Comparison of ENCODE assay signal across 8 cellular contexts in genomic region chr18:48541026-48541746, GRCh38. TPM values are rescaled to one million over a fixed set of nuclear protein-coding genes. Genes with fewer than 3 reads are reported as not detected.
DNase-seq lines count a peak whose midpoint lies in the region; ATAC-seq and TF ChIP-seq lines count a peak whose summit lies in the region.

No MANE protein-coding gene starts in this region.

- peak overlapping the region; percentile 72 for H3K4me3 ChIP-seq in HUES64 (ENCODE audit: low read length)
- H3K4me3 ChIP-seq in SK-N-SH (ENCODE audit: low read depth in 2 of 2, low read length in 1 of 2) = peak overlapping the region; percentile 84 to 94
- H3K4me3 ChIP-seq in iPS-11a (ENCODE audit: low read depth, low read length) = peak overlapping the region; percentile 54

- CTCF ChIA-PET in SK-N-SH (lab: Yijun Ruan, JAX) = no interaction called here

- H3K27me3 ChIP-seq in HUES64 (ENCODE audit: insufficient read depth, low read length) (peaks cover 31% of the 10 kb centered on the region), SK-N-SH (ENCODE audit: insufficient read depth) (no peaks in the 10 kb centered on the region)

- peak overlapping the region; percentile 92 to 96 (median 95) for H3K4me3 Mint-ChIP-seq in brain

- DNase-seq in CD1c-positive myeloid dendritic cell (ENCODE audit: extremely low spot score) = peak; percentile 88
- DNase-seq in GM19240 (ENCODE audit: insufficient read length, low spot score) = peak; percentile 25
- DNase-seq in SK-N-SH = peak; percentile 76
- peak; percentile 73 for DNase-seq in putamen (ENCODE audit: low spot score)

- TF ChIP-seq CTCF in SK-N-SH (IDR thresholded peaks at IDR 0.05) = no peak
- no peak for TF ChIP-seq CTCF in brain (conservative IDR thresholded peaks at IDR 0.05)

- H3K27ac Mint-ChIP-seq in brain = peak overlapping the region; percentile 68 to 94 (median 89)

- H3K9me2 ChIP-seq in SK-N-SH = no peaks in the 10 kb centered on the region

- H3K79me2 ChIP-seq in SK-N-SH (ENCODE audit: insufficient read depth) = peaks cover 69% of the 10 kb centered on the region

- H3K9ac ChIP-seq in HUES64 (ENCODE audit: low read depth, low read length) = peak overlapping the region; percentile 53
- H3K9ac ChIP-seq in SK-N-SH = peak overlapping the region; percentile 88

- H3K27me3 Mint-ChIP-seq in brain = peaks cover 13% of the 10 kb centered on the region

- H3K4me1 ChIP-seq in HUES64 (ENCODE audit: insufficient read depth, low read length) (peaks cover 46% of the 10 kb centered on the region), SK-N-SH (ENCODE audit: control insufficient read depth in 1 of 2, insufficient read depth in 2 of 2, low read depth in 1 of 2, low read length in 1 of 2) (peaks cover 38 to 40% of the 10 kb centered on the region in 2 experiments)

- peak overlapping the region; percentile 96 for H3K4me2 ChIP-seq in SK-N-SH

- H4K20me1 ChIP-seq in SK-N-SH (ENCODE audit: insufficient read depth) = peaks cover 40% of the 10 kb centered on the region

- no peaks in the 10 kb centered on the region for H3K36me3 ChIP-seq in HUES64 (ENCODE audit: insufficient read depth, low read length)
- peaks cover 5 to 12% of the 10 kb centered on the region in 2 experiments for H3K36me3 ChIP-seq in SK-N-SH (replicated peaks in 1 of 2; ENCODE audit: control insufficient read depth in 1 of 2, insufficient read depth in 2 of 2, low read length in 1 of 2)

- no peak overlapping the region for H2AFZ ChIP-seq in SK-N-SH (ENCODE audit: low read depth)

- H3K36me3 Mint-ChIP-seq in brain = peaks cover 4% of the 10 kb centered on the region

- ATAC-seq in HG02840 (IDR thresholded peaks at IDR 0.05; ENCODE audit: low FRiP score, unreplicated experiment) = no peak

- POLR2A ChIA-PET in SK-N-SH (lab: Yijun Ruan, JAX) = no interaction called here

- peak in 1 of 2 experiments; percentile 32; a peak in 1 of 4 replicates for TF ChIP-seq EP300 in SK-N-SH (IDR thresholded peaks at IDR 0.05; ENCODE audit: borderline replicate concordance in 1 of 2, low read depth in 1 of 2, low read length in 1 of 2)

- 2% methylated on average over 62 of the region's 62 CpGs for WGBS in HUES64
- WGBS in SK-N-SH (ENCODE audit: low lambda C conversion rate) = 6% methylated on average over 12 of the region's 62 CpGs

- H3F3A ChIP-seq in SK-N-SH (replicated peaks; ENCODE audit: insufficient read depth) = peaks cover 25% of the 10 kb centered on the region

- no peaks in the 10 kb centered on the region for H3K9me3 ChIP-seq in HUES64 (ENCODE audit: insufficient read depth, low read depth, low read length)
- no peaks in the 10 kb centered on the region for H3K9me3 ChIP-seq in SK-N-SH

- H3K27ac ChIP-seq in HUES64 (ENCODE audit: low read depth, low read length) (no peak overlapping the region), SK-N-SH (ENCODE audit: low read depth in 2 of 2, low read length in 1 of 2) (peak overlapping the region; percentile 87 to 89)

- TF ChIP-seq RAD21 in SK-N-SH (IDR thresholded peaks at IDR 0.05; ENCODE audit: low read length) = peak; percentile 14; the same call in 1 of the 2 replicates

- H3K4me1 Mint-ChIP-seq in brain = peaks cover 52% of the 10 kb centered on the region

- H3K9me3 Mint-ChIP-seq in brain = no peaks in the 10 kb centered on the region

TF ChIP-seq in SK-N-SH, 30 proteins besides CTCF, POLR2A, EP300 and RAD21:
- no peak for TF ChIP-seq MAX (IDR thresholded peaks at IDR 0.05; ENCODE audit: low read depth)
- TF ChIP-seq RXRA (IDR thresholded peaks at IDR 0.05; ENCODE audit: borderline replicate concordance, low read depth) = no peak
- TF ChIP-seq USF1 (IDR thresholded peaks at IDR 0.05; ENCODE audit: borderline replicate concordance, low read depth) = no peak
- TF ChIP-seq JUND (IDR thresholded peaks at IDR 0.05) = no peak
- TF ChIP-seq TAF1 (IDR thresholded peaks at IDR 0.05; ENCODE audit: borderline replicate concordance, low read depth, low read length) = no peak
- no peak for TF ChIP-seq MEF2A (IDR thresholded peaks at IDR 0.05; ENCODE audit: borderline replicate concordance, low read depth)
- TF ChIP-seq TCF12 (IDR thresholded peaks at IDR 0.05) = no peak
- TF ChIP-seq NFIC (IDR thresholded peaks at IDR 0.05; ENCODE audit: borderline replicate concordance) = no peak
- TF ChIP-seq FOXJ3 (CRISPR knock-in tag; IDR thresholded peaks at IDR 0.05) = peak; percentile 56; the same call in 1 of the 2 replicates
- no peak for TF ChIP-seq GATA2 (CRISPR knock-in tag; IDR thresholded peaks at IDR 0.05)
- no peak for TF ChIP-seq IRF3 (IDR thresholded peaks at IDR 0.05; ENCODE audit: low read depth, low read length)
- no peak for TF ChIP-seq GABPA (IDR thresholded peaks at IDR 0.05; ENCODE audit: low read depth)
- TF ChIP-seq POLR2AphosphoS5 (IDR thresholded peaks at IDR 0.05; ENCODE audit: low read depth, low read length) = no peak; the same call in 1 of the 2 replicates
- no peak for TF ChIP-seq YY1 (IDR thresholded peaks at IDR 0.05; ENCODE audit: low read depth)
- TF ChIP-seq FOSL2 (IDR thresholded peaks at IDR 0.05; ENCODE audit: borderline replicate concordance, low read depth) = no peak
- no peak for TF ChIP-seq USF2 (IDR thresholded peaks at IDR 0.05; ENCODE audit: borderline replicate concordance, low read depth, low read length)
- peak; percentile 73; the same call in 1 of the 2 replicates for TF ChIP-seq MXI1 (IDR thresholded peaks at IDR 0.05; ENCODE audit: low read depth, low read length)
- no peak for TF ChIP-seq TEAD4 (IDR thresholded peaks at IDR 0.05; ENCODE audit: borderline replicate concordance, insufficient read depth)
- TF ChIP-seq NRF1 (IDR thresholded peaks at IDR 0.05; ENCODE audit: low read depth, low read length) = 0 out of 2 replicates have a peak, but pooled peaks have one; percentile 29
- TF ChIP-seq PBX3 (IDR thresholded peaks at IDR 0.05) = no peak
- no peak for TF ChIP-seq CHD2 (IDR thresholded peaks at IDR 0.05; ENCODE audit: low read length, partially characterized antibody)
- 0 out of 2 replicates have a peak, but pooled peaks have one; percentile 33 for TF ChIP-seq RCOR1 (IDR thresholded peaks at IDR 0.05; ENCODE audit: low read length)
- TF ChIP-seq ZBTB33 (IDR thresholded peaks at IDR 0.05; ENCODE audit: borderline replicate concordance, low read depth) = no peak

RNA-seq across cellular contexts. Expression of gene CTIF, which starts 2.4 kb away (rescaled TPM):
- polyA plus RNA-seq in HUES64 (2013, experiment 1 of 2) = 10.9 TPM
- polyA plus RNA-seq in HUES64 (2013, experiment 2 of 2) = 10.5 TPM
- polyA plus RNA-seq in SK-N-SH (2012; rRNA removed) = 47.2 and 47.8 TPM in 2 replicates
- 20.8 and 27.3 TPM in 2 replicates for polyA plus RNA-seq in SK-N-SH (2012; cell fraction: cytosol; rRNA removed)
- polyA plus RNA-seq in SK-N-SH (2012; cell fraction: nucleus; rRNA removed) = 157 and 177 TPM in 2 replicates
- 66.2 TPM for polyA plus RNA-seq in brain (ENCODE audit: insufficient read depth, low read depth, low replicate concordance)

Comparison
In these comparisons a context has a peak if more than half of its experiments do, and no peak if none do; other contexts are left out.
1. DNase-seq: peak in every context shown above with its lines; median percentile 88 in CD1c-positive myeloid dendritic cell; 76 in SK-N-SH; 73 in putamen; 25 in GM19240.